Comparison of ENCODE assay signal across 26 cellular contexts in the genomic region with DNA sequence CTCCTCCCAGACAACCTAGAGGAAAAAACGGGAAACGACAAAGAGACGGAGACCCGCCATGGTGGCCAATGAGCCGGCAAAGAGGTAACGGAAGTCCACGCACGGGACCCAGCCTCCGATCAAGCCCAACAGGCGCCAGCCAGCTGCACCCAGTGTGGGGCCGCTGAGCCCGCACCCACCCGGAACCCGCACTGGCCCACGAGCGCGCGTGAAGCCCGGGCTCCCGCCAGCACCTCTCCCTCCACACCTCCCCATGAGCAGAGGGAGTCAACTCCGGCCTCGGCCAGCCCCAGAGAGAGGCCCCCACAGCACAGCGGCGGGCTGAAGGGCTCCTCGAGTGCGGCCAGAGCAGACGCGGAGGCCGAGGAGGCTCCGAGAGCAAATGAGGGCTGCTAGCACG. TPM values are rescaled to one million over a fixed set of nuclear protein-coding genes. Genes with fewer than 3 reads are reported as not detected.
DNase-seq lines count a peak whose midpoint lies in the region; ATAC-seq, FAIRE-seq and TF ChIP-seq lines count a peak whose summit lies in the region.
"Had no signal": no experiment of that assay in that cellular context is flagged by ENCODE, and none has a peak within 500 bp of the region (broad histone marks: within the 10 kb centered on the region; RNA-seq: fewer than 3 reads in every experiment).

No MANE protein-coding gene starts in this region.

- CTCF ChIA-PET in K562 (lab: Yijun Ruan, JAX; ENCODE audit: low intra/inter-chr PET ratio) = no interaction called here

- H3K9me3 ChIP-seq in K562 (replicated peaks; ENCODE audit: control insufficient read depth, insufficient read depth, low read depth, low read length) = no peaks in the 10 kb centered on the region
- H3K9me3 ChIP-seq: A549, Caco-2 had no signal

- TF ChIP-seq POLR2A in K562 (conservative IDR thresholded peaks at IDR 0.05) = no peak

- intact Hi-C loops in K562 (cut with micrococcal nuclease) = no loop called here

- no peaks in the 10 kb centered on the region for H4K20me1 ChIP-seq in K562 (replicated peaks; ENCODE audit: control insufficient read depth, insufficient read depth, low read length)
- H4K20me1 ChIP-seq: BLaER1 treated with 17β-estradiol and CSF1 and Interleukin-3, amounts not matched to agents 10 nM and 100 nM had no signal

- H3K4me1 ChIP-seq in K562 (replicated peaks in 1 of 2; ENCODE audit: control insufficient read depth in 2 of 2, insufficient read depth in 2 of 2, low read length in 2 of 2) = no peaks in the 10 kb centered on the region
- H3K4me1 ChIP-seq: A549 had no signal

- POLR2A ChIA-PET in K562 (lab: Yijun Ruan, JAX) = interaction anchor here (1.8 kb wide), 1 partner anchor 19 kb away, joined by 6 read pairs; no protein-coding TSS in a partner anchor

- H3K36me3 ChIP-seq in K562 (ENCODE audit: control insufficient read depth, insufficient read depth, low read length) = no peaks in the 10 kb centered on the region
- H3K36me3 ChIP-seq: BLaER1 treated with 17β-estradiol and CSF1 and Interleukin-3, amounts not matched to agents 10 nM and 100 nM had no signal

- no peak overlapping the region for H3K4me3 Mint-ChIP-seq in chondrocyte (ENCODE audit: unreplicated experiment)
- no peak overlapping the region for H3K4me3 Mint-ChIP-seq in progenitor cell of endocrine pancreas (ENCODE audit: low read depth)
- H3K4me3 Mint-ChIP-seq: B cell; CD4-positive, alpha-beta T cell; CD8-positive, alpha-beta T cell had no signal

- H3K27me3 ChIP-seq in K562 (ENCODE audit: control insufficient read depth in 2 of 2, insufficient read depth in 2 of 2, low read length in 2 of 2) = no peaks in the 10 kb centered on the region

- TF ChIP-seq CTCF in K562 (IDR thresholded peaks at IDR 0.05 in 2 of 3, conservative IDR thresholded peaks at IDR 0.05 in 1 of 3; ENCODE audit: insufficient read depth in 2 of 3, low read depth in 1 of 3, low read length in 3 of 3) (no peak), chondrocyte (IDR thresholded peaks at IDR 0.05) (no peak), progenitor cell of endocrine pancreas (IDR thresholded peaks at IDR 0.05; ENCODE audit: unreplicated experiment) (no peak)

- no peak overlapping the region for H3K9ac ChIP-seq in K562 (ENCODE audit: insufficient read depth in 1 of 2, low read depth in 2 of 2, low read length in 2 of 2)
- H3K9ac ChIP-seq: BLaER1 treated with 17β-estradiol and CSF1 and Interleukin-3, amounts not matched to agents 10 nM and 100 nM had no signal

- 44% methylated on average over 8 of the region's 31 CpGs for WGBS in K562 (ENCODE audit: insufficient coverage, low coverage, missing lambda C conversion rate)

- H3K4me2 ChIP-seq in K562 (ENCODE audit: insufficient read depth, low read length) = no peak overlapping the region
- H3K4me2 ChIP-seq: A549; BLaER1 treated with 17β-estradiol and CSF1 and Interleukin-3, amounts not matched to agents 10 nM and 100 nM had no signal

- DNase-seq in K562 (ENCODE audit: extremely low read depth in 1 of 4, low spot score in 3 of 4) (no peak), chondrocyte (ENCODE audit: low spot score) (peak; percentile 87), progenitor cell of endocrine pancreas (ENCODE audit: low spot score, unreplicated experiment) (no peak), OCI-M1 (lab: John Stamatoyannopoulos, UW) (no peak), DMS 273 treated with DMSO at 0.1 percent for 48 hours (lab: John Stamatoyannopoulos, UW) (no peak)
- DNase-seq: AML-193; Caco-2; Calu3; CD4-positive, alpha-beta T cell; CD8-positive, alpha-beta T cell; DMS153; DMS53; DMS79; DND-41; EL; GDM1 had no signal

- ATAC-seq in K562 = no peak
- no peak for ATAC-seq in GM18858 (IDR thresholded peaks at IDR 0.05; ENCODE audit: unreplicated experiment)
- ATAC-seq: A549; CD8-positive, alpha-beta T cell; GM12878 had no signal

- in situ Hi-C loops in K562 (cut with MboI) = no loop called here

- no peak overlapping the region for H3K27ac Mint-ChIP-seq in chondrocyte (ENCODE audit: unreplicated experiment)
- peak overlapping the region; percentile 64 for H3K27ac Mint-ChIP-seq in progenitor cell of endocrine pancreas
- H3K27ac Mint-ChIP-seq: B cell; CD4-positive, alpha-beta T cell; CD8-positive, alpha-beta T cell had no signal

- H3K27ac ChIP-seq in K562 (ENCODE audit: extremely low read depth, low read depth, low read length) = no peak overlapping the region
- H3K27ac ChIP-seq: A549; BLaER1 treated with 17β-estradiol and CSF1 and Interleukin-3, amounts not matched to agents 10 nM and 100 nM; C4-2B had no signal

- no TSS peak for BruUV-seq in K562 (replicated peaks; lab: Mats Ljungman, UMichigan)

- peaks cover 49% of the 10 kb centered on the region for H3K4me1 Mint-ChIP-seq in chondrocyte (ENCODE audit: low read depth)
- peaks cover 30% of the 10 kb centered on the region for H3K4me1 Mint-ChIP-seq in progenitor cell of endocrine pancreas (ENCODE audit: low read depth)

- H3K9me3 Mint-ChIP-seq in chondrocyte (ENCODE audit: low read depth) = peaks cover 6% of the 10 kb centered on the region
- H3K9me3 Mint-ChIP-seq in progenitor cell of endocrine pancreas (ENCODE audit: low read depth) = peaks cover 8% of the 10 kb centered on the region
- H3K9me3 Mint-ChIP-seq: CD4-positive, alpha-beta T cell; CD8-positive, alpha-beta T cell had no signal

- TF ChIP-seq RAD21 in K562 (CRISPR knock-in tag; conservative IDR thresholded peaks at IDR 0.05 in 1 of 2, IDR thresholded peaks at IDR 0.05 in 1 of 2) = no peak

- no peak overlapping the region for H3K4me3 ChIP-seq in K562
- H3K4me3 ChIP-seq: A549; BLaER1 treated with 17β-estradiol and CSF1 and Interleukin-3, amounts not matched to agents 10 nM and 100 nM; GM12878 had no signal

- H3K9me1 ChIP-seq in K562 (ENCODE audit: control insufficient read depth, insufficient read depth, low read length) = no peaks in the 10 kb centered on the region

- TF ChIP-seq EP300 in K562 (IDR thresholded peaks at IDR 0.05; ENCODE audit: low read length) = no peak

- no peak overlapping the region for H2AFZ ChIP-seq in K562 (ENCODE audit: low read depth, low read length)

- H3K27me3 Mint-ChIP-seq in chondrocyte (ENCODE audit: low read depth) (no peaks in the 10 kb centered on the region), progenitor cell of endocrine pancreas (no peaks in the 10 kb centered on the region)
- H3K27me3 Mint-ChIP-seq: B cell had no signal

- no peaks in the 10 kb centered on the region for H3K79me2 ChIP-seq in K562 (ENCODE audit: control insufficient read depth, insufficient read depth, low read length)

- FAIRE-seq in K562 (lab: Jason Lieb, UNC) = no peak
- FAIRE-seq: A549, D721Med, GM12878, GM12892, GM18507, GM19239 had no signal

- H3K36me3 Mint-ChIP-seq in chondrocyte (ENCODE audit: low read depth) (no peaks in the 10 kb centered on the region), progenitor cell of endocrine pancreas (ENCODE audit: insufficient read depth) (peaks cover 1% of the 10 kb centered on the region)
- H3K36me3 Mint-ChIP-seq: CD8-positive, alpha-beta T cell had no signal

TF ChIP-seq in K562, 482 proteins besides CTCF, POLR2A, EP300 and RAD21:
- TF ChIP-seq, protein P1, sequence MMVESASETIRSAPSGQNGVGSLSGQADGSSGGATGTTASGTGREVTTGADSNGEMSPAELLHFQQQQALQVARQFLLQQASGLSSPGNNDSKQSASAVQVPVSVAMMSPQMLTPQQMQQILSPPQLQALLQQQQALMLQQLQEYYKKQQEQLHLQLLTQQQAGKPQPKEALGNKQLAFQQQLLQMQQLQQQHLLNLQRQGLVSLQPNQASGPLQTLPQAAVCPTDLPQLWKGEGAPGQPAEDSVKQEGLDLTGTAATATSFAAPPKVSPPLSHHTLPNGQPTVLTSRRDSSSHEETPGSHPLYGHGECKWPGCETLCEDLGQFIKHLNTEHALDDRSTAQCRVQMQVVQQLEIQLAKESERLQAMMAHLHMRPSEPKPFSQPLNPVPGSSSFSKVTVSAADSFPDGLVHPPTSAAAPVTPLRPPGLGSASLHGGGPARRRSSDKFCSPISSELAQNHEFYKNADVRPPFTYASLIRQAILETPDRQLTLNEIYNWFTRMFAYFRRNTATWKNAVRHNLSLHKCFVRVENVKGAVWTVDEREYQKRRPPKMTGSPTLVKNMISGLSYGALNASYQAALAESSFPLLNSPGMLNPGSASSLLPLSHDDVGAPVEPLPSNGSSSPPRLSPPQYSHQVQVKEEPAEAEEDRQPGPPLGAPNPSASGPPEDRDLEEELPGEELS (CRISPR knock-in tag; IDR thresholded peaks at IDR 0.05; ENCODE audit: borderline replicate concordance) = no peak
- peak; percentile 53; the same call in 1 of the 2 replicates for TF ChIP-seq POLR2G (IDR thresholded peaks at IDR 0.05; ENCODE audit: low read depth, low read length)
TF ChIP-seq in K562: peak in this region for 1.

RNA-seq across cellular contexts. Expression of a gene that starts 14.6 kb away (rescaled TPM):
- 39.3 and 143 TPM in 2 replicates for total RNA-seq in K562 (2011; cell fraction: chromatin; rRNA removed; ENCODE audit: low replicate concordance)
- 17.2 and 25.1 TPM in 2 replicates for total RNA-seq in K562 (2011; cell fraction: nucleolus; rRNA removed)
- total RNA-seq in K562 (2011; cell fraction: nucleoplasm; rRNA removed) = 57.9 and 78.5 TPM in 2 replicates
- total RNA-seq in K562 (2014; rRNA removed) (20.6 and 28.3 TPM in 2 replicates), K562 (2014; rRNA removed; fragmentation: Illumina TruSeq; extraction: Trizol) (20.5 and 24.9 TPM in 2 replicates), K562 (2015; rRNA removed; fragmentation: Illumina TruSeq; extraction: Trizol) (17.3 and 19.1 TPM in 2 replicates), K562 (2021) (20.8 and 21.1 TPM in 2 replicates), chondrocyte (32.9 to 34.6 TPM (median 33.7 TPM) in 3 replicates), progenitor cell of endocrine pancreas (68.3 and 70.8 TPM in 2 replicates)
- polyA plus RNA-seq in K562 (2011; rRNA removed) (22.4 and 24.3 TPM in 2 replicates), K562 (2014; fragmentation: Illumina TruSeq; extraction: Trizol) (18.7 and 20.5 TPM in 2 replicates), K562 (2014; fragmentation: Nextera tagmentation; extraction: Ambion mirVana) (1 to 10 TPM; 4.8 to 8.4 TPM), K562 (2014; rRNA removed) (19.9 and 26.5 TPM in 2 replicates)
- 3.5 and 6.4 TPM in 2 replicates for polyA plus RNA-seq in K562 (2011; cell fraction: cytosol; rRNA removed)
- 29.9 and 30.0 TPM in 2 replicates for polyA plus RNA-seq in K562 (2011; cell fraction: nucleus; rRNA removed)
- 17.8 and 25.8 TPM in 2 replicates for polyA plus RNA-seq in K562 (2012)
- 32.7 and 37.4 TPM in 2 replicates for polyA minus RNA-seq in K562 (2011; rRNA and poly(A)+ RNA removed)
- 10.0 and 14.1 TPM in 2 replicates for polyA minus RNA-seq in K562 (2011; cell fraction: cytosol; rRNA and poly(A)+ RNA removed)
- polyA minus RNA-seq in K562 (2011; cell fraction: nucleus; rRNA and poly(A)+ RNA removed) = 25.3 and 42.4 TPM in 2 replicates
